In genomic region chr10:35191523-35191922, GRCh38 we compare ENCODE assay signal across 9 cellular contexts.
DNase-seq lines count a peak whose midpoint lies in the region; ATAC-seq and TF ChIP-seq lines count a peak whose summit lies in the region.
"Had no signal": no experiment of that assay in that cellular context is flagged by ENCODE, and none has a peak within 500 bp of the region (broad histone marks: within the 10 kb centered on the region; RNA-seq: fewer than 3 reads in every experiment).

No MANE protein-coding gene starts in this region.

- no peaks in the 10 kb centered on the region for H3K36me3 ChIP-seq in fibroblast of lung (ENCODE audit: control insufficient read depth, insufficient read depth, low read length)

- peaks cover 34% of the 10 kb centered on the region for H3K4me1 Mint-ChIP-seq in CD14-positive monocyte
- H3K4me1 Mint-ChIP-seq in natural killer cell treated with Interleukin-12 subunit alpha and Interleukin-12 subunit beta and Interleukin-15 and Interleukin-18, amount 100 ng/mL, for 72 hours (ENCODE audit: low read depth in 2 of 2), result peaks cover 33 to 37% of the 10 kb centered on the region in 2 donors

- H3K27ac ChIP-seq in fibroblast of lung (ENCODE audit: insufficient read depth, low read length), result peak overlapping the region; percentile 38

- peak; percentile 51 for DNase-seq in CD14-positive monocyte (ENCODE audit: low spot score)
- DNase-seq in SK-MEL-5 (ENCODE audit: low read depth, low spot score), result peak; percentile 16
- peak in 1 of 2 donors; percentile 29 for DNase-seq in fibroblast of lung (ENCODE audit: low read depth in 2 of 2)
- no peak for DNase-seq in natural killer cell treated with Interleukin-12 subunit alpha and Interleukin-12 subunit beta and Interleukin-15 and Interleukin-18, amount 100 ng/mL, for 72 hours (ENCODE audit: low spot score)
- DNase-seq in DMS 273 (lab: John Stamatoyannopoulos, UW; ENCODE audit: unreplicated experiment), result no peak
- no peak for DNase-seq in superior temporal gyrus (ENCODE audit: extremely low spot score)

- no peak overlapping the region for H3K4me2 ChIP-seq in fibroblast of lung (ENCODE audit: extremely low read depth, insufficient read depth, low read length)

- peak overlapping the region; percentile 50 for H2AFZ ChIP-seq in fibroblast of lung (ENCODE audit: low read length)

- no peaks in the 10 kb centered on the region for H3K9me3 Mint-ChIP-seq in CD14-positive monocyte
- peaks cover 3% of the 10 kb centered on the region for H3K9me3 Mint-ChIP-seq in natural killer cell treated with Interleukin-12 subunit alpha and Interleukin-12 subunit beta and Interleukin-15 and Interleukin-18, amount 100 ng/mL, for 72 hours

- H3K27me3 Mint-ChIP-seq in CD14-positive monocyte (ENCODE audit: low read depth in 3 of 3), result no peaks in the 10 kb centered on the region
- no peaks in the 10 kb centered on the region for H3K27me3 Mint-ChIP-seq in natural killer cell treated with Interleukin-12 subunit alpha and Interleukin-12 subunit beta and Interleukin-15 and Interleukin-18, amount 100 ng/mL, for 72 hours

- H3K9ac ChIP-seq in fibroblast of lung (ENCODE audit: insufficient read depth, low read length), result no peak overlapping the region

- H3K4me3 Mint-ChIP-seq in CD14-positive monocyte, result no peak overlapping the region
- H3K4me3 Mint-ChIP-seq in natural killer cell treated with Interleukin-12 subunit alpha and Interleukin-12 subunit beta and Interleukin-15 and Interleukin-18, amount 100 ng/mL, for 72 hours, result peak overlapping the region; percentile 24

- intact Hi-C loops in CD14-positive monocyte (cut with micrococcal nuclease), result loop anchor here in 1 of 2 donors (10.0 kb wide), 1 partner anchor 263 kb away; no protein-coding TSS in a partner anchor

- H3K9me3 ChIP-seq in fibroblast of lung (ENCODE audit: control insufficient read depth, insufficient read depth, low read depth, low read length), result no peaks in the 10 kb centered on the region

- no peak for ATAC-seq in natural killer cell treated with Interleukin-12 subunit alpha and Interleukin-12 subunit beta and Interleukin-15 and Interleukin-18, amount 100 ng/mL, for 72 hours
- ATAC-seq in GM19351 (IDR thresholded peaks at IDR 0.05; ENCODE audit: unreplicated experiment) (no peak), GM18502 (IDR thresholded peaks at IDR 0.05; ENCODE audit: poor library complexity, unreplicated experiment) (no peak)
- ATAC-seq: left colon had no signal

- H3K27me3 ChIP-seq in fibroblast of lung (ENCODE audit: control insufficient read depth, insufficient read depth, low read length), result no peaks in the 10 kb centered on the region

- no peak overlapping the region for H3K4me3 ChIP-seq in fibroblast of lung (replicated peaks in 1 of 4; ENCODE audit: control extremely low read depth in 1 of 4, insufficient read depth in 1 of 4, low read depth in 3 of 4, low read length in 4 of 4)

- in situ Hi-C loops in SK-MEL-5 (cut with HindIII; ENCODE audit: low pct_unique_long_range_greater_than_20kb, low sequenced_read_pairs), result no loop called here

- no peaks in the 10 kb centered on the region for H3K79me2 ChIP-seq in fibroblast of lung (ENCODE audit: control insufficient read depth, insufficient read depth, low read length)

- peaks cover 3% of the 10 kb centered on the region for H3K4me1 ChIP-seq in fibroblast of lung (ENCODE audit: control insufficient read depth, extremely low read depth, insufficient read depth, low read length)

- H3K27ac Mint-ChIP-seq in CD14-positive monocyte, result peak overlapping the region; percentile 52 to 96 (median 76)
- H3K27ac Mint-ChIP-seq in natural killer cell treated with Interleukin-12 subunit alpha and Interleukin-12 subunit beta and Interleukin-15 and Interleukin-18, amount 100 ng/mL, for 72 hours, result peak overlapping the region; percentile 53 to 90

- no peaks in the 10 kb centered on the region for H4K20me1 ChIP-seq in fibroblast of lung (ENCODE audit: control insufficient read depth, extremely low read depth, insufficient read depth, low read length)

- H3K36me3 Mint-ChIP-seq in CD14-positive monocyte, result peaks cover 0 to 2% of the 10 kb centered on the region in 2 donors
- H3K36me3 Mint-ChIP-seq in natural killer cell treated with Interleukin-12 subunit alpha and Interleukin-12 subunit beta and Interleukin-15 and Interleukin-18, amount 100 ng/mL, for 72 hours, result peaks cover 4% of the 10 kb centered on the region

- TF ChIP-seq CTCF in CD14-positive monocyte (IDR thresholded peaks at IDR 0.05), result no peak
- TF ChIP-seq CTCF in fibroblast of lung (conservative IDR thresholded peaks at IDR 0.05 in 1 of 2, IDR thresholded peaks at IDR 0.05 in 1 of 2; ENCODE audit: low read depth in 1 of 2, low read length in 2 of 2), result no peak

Comparison
In these comparisons a context has a peak if more than half of its experiments do, and no peak if none do; other contexts are left out.
1. DNase-seq: peak in CD14-positive monocyte (single experiment) and SK-MEL-5 (single experiment); none in natural killer cell treated with Interleukin-12 subunit alpha and Interleukin-12 subunit beta and Interleukin-15 and Interleukin-18, amount 100 ng/mL, for 72 hours (single experiment), DMS 273 (single experiment) and superior temporal gyrus (single experiment).